ENCODE assay signal across 2 cellular contexts in the genomic region with DNA sequence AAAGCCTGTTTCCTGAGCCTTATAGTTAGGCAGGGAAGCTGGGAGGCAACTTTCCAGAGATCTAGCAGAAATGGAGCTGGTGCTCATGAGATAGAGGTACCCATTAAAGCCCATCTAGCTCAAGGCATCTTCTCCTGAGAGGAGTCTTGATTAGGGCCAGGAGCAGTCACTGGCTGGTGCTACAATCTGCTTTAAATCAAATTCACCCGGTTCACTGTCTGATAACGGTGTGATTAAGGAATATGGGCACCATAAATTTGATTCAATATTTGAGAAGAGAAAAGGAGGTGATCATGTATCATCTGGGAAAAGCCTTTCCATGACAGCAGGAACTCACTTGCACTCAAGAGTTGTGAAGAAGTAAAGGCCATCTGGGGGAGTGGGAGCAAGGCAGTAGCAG.
TF ChIP-seq lines count a peak whose summit lies in the region.

No MANE protein-coding gene starts in this region.

TF ChIP-seq in SK-N-SH, 30 proteins besides CTCF, POLR2A, EP300 and RAD21:
- TF ChIP-seq GATA2 (CRISPR knock-in tag; IDR thresholded peaks at IDR 0.05) (peak; percentile 66; the same call in 1 of the 2 replicates), RCOR1 (IDR thresholded peaks at IDR 0.05; ENCODE audit: low read length) (peak; percentile 69; the same call in 1 of the 2 replicates), MXI1 (IDR thresholded peaks at IDR 0.05; ENCODE audit: low read depth, low read length) (no peak), CHD2 (IDR thresholded peaks at IDR 0.05; ENCODE audit: low read length, partially characterized antibody) (no peak)
TF ChIP-seq in SK-N-SH: peak in this region for 2.

TF ChIP-seq in SK-N-SH treated with all-trans-retinoic acid at 6 μM for 48 hours, 23 proteins besides CTCF, POLR2A, EP300 and RAD21:
- TF ChIP-seq SNAI2 (CRISPR knock-in tag; IDR thresholded peaks at IDR 0.05) = no peak
- no peak for TF ChIP-seq ZNF8 (CRISPR knock-in tag; IDR thresholded peaks at IDR 0.05)
- TF ChIP-seq, protein P1, sequence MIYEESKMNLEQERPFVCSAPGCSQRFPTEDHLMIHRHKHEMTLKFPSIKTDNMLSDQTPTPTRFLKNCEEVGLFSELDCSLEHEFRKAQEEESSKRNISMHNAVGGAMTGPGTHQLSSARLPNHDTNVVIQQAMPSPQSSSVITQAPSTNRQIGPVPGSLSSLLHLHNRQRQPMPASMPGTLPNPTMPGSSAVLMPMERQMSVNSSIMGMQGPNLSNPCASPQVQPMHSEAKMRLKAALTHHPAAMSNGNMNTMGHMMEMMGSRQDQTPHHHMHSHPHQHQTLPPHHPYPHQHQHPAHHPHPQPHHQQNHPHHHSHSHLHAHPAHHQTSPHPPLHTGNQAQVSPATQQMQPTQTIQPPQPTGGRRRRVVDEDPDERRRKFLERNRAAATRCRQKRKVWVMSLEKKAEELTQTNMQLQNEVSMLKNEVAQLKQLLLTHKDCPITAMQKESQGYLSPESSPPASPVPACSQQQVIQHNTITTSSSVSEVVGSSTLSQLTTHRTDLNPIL (CRISPR knock-in tag; IDR thresholded peaks at IDR 0.05; ENCODE audit: low read depth) = no peak
- TF ChIP-seq TCF4 (CRISPR knock-in tag; IDR thresholded peaks at IDR 0.05; ENCODE audit: borderline replicate concordance) = no peak
- no peak for TF ChIP-seq ZFP30 (CRISPR knock-in tag; IDR thresholded peaks at IDR 0.05)
- no peak for TF ChIP-seq OSR1 (CRISPR knock-in tag; IDR thresholded peaks at IDR 0.05)
- TF ChIP-seq RARB (CRISPR knock-in tag; IDR thresholded peaks at IDR 0.05) = no peak
- TF ChIP-seq TOX (CRISPR knock-in tag; IDR thresholded peaks at IDR 0.05; ENCODE audit: borderline replicate concordance) = no peak
- TF ChIP-seq, protein P2, sequence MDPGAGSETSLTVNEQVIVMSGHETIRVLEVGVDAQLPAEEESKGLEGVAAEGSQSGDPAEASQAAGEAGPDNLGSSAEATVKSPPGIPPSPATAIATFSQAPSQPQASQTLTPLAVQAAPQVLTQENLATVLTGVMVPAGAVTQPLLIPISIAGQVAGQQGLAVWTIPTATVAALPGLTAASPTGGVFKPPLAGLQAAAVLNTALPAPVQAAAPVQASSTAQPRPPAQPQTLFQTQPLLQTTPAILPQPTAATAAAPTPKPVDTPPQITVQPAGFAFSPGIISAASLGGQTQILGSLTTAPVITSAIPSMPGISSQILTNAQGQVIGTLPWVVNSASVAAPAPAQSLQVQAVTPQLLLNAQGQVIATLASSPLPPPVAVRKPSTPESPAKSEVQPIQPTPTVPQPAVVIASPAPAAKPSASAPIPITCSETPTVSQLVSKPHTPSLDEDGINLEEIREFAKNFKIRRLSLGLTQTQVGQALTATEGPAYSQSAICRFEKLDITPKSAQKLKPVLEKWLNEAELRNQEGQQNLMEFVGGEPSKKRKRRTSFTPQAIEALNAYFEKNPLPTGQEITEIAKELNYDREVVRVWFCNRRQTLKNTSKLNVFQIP (CRISPR knock-in tag; IDR thresholded peaks at IDR 0.05; ENCODE audit: borderline replicate concordance, low read depth) = no peak
- TF ChIP-seq, protein P3, sequence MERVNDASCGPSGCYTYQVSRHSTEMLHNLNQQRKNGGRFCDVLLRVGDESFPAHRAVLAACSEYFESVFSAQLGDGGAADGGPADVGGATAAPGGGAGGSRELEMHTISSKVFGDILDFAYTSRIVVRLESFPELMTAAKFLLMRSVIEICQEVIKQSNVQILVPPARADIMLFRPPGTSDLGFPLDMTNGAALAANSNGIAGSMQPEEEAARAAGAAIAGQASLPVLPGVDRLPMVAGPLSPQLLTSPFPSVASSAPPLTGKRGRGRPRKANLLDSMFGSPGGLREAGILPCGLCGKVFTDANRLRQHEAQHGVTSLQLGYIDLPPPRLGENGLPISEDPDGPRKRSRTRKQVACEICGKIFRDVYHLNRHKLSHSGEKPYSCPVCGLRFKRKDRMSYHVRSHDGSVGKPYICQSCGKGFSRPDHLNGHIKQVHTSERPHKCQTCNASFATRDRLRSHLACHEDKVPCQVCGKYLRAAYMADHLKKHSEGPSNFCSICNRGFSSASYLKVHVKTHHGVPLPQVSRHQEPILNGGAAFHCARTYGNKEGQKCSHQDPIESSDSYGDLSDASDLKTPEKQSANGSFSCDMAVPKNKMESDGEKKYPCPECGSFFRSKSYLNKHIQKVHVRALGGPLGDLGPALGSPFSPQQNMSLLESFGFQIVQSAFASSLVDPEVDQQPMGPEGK (CRISPR knock-in tag; IDR thresholded peaks at IDR 0.05; ENCODE audit: borderline replicate concordance) = no peak
- no peak for TF ChIP-seq CSDC2 (CRISPR knock-in tag; IDR thresholded peaks at IDR 0.05)
- TF ChIP-seq ZNF565 (CRISPR knock-in tag; conservative IDR thresholded peaks at IDR 0.05; ENCODE audit: low read depth) = no peak
- TF ChIP-seq, protein P4, sequence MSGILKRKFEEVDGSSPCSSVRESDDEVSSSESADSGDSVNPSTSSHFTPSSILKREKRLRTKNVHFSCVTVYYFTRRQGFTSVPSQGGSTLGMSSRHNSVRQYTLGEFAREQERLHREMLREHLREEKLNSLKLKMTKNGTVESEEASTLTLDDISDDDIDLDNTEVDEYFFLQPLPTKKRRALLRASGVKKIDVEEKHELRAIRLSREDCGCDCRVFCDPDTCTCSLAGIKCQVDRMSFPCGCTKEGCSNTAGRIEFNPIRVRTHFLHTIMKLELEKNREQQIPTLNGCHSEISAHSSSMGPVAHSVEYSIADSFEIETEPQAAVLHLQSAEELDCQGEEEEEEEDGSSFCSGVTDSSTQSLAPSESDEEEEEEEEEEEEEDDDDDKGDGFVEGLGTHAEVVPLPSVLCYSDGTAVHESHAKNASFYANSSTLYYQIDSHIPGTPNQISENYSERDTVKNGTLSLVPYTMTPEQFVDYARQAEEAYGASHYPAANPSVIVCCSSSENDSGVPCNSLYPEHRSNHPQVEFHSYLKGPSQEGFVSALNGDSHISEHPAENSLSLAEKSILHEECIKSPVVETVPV (CRISPR knock-in tag; IDR thresholded peaks at IDR 0.05) = no peak
- TF ChIP-seq ISL1 (CRISPR knock-in tag; IDR thresholded peaks at IDR 0.05) = no peak
- no peak for TF ChIP-seq ZC3H10 (CRISPR knock-in tag; IDR thresholded peaks at IDR 0.05)
- TF ChIP-seq ARNTL (CRISPR knock-in tag; IDR thresholded peaks at IDR 0.05; ENCODE audit: borderline replicate concordance, low read depth) = no peak
